Comparison of ENCODE assay signal across 11 cellular contexts in the genomic region with DNA sequence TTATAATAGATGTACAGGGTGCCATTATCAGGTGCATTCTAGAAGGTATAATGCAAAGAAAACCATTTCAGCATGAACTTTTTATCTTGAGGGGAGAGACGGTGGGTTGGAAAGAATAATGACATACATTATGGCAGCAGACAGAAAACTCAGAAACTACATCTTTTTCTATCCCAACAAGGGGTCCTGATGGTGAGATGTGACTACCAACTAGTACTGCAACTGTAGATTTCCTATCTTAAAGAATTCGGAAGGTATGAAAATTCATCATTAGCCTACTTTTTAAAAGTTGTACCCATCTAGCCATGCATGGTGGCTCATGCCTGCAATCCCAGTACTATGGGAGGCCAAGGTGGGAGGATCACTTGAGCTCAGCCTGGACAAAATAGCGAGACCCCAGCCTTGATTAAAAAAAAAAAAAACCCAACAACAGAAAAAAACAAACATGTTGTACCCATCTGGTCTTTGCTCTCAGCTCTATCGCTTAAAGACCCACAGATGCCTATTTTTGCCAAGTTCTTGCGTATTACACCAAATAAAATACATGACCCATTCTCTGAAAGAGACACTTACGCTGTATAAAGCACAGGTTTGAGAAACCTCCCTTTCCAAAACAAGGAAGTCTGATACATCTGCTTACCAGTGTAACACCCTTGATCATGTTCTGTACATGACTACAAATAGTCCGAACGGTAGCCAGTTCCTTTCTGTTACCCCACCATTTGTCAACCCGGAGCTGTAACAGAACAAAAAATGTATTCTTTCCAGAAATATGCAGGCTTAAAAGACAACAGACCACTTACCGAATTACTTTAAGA. TPM values are rescaled to one million over a fixed set of nuclear protein-coding genes. Genes with fewer than 3 reads are reported as not detected.
DNase-seq lines count a peak whose midpoint lies in the region; ATAC-seq, FAIRE-seq and TF ChIP-seq lines count a peak whose summit lies in the region.
"Had no signal": no experiment of that assay in that cellular context is flagged by ENCODE, and none has a peak within 500 bp of the region (broad histone marks: within the 10 kb centered on the region; RNA-seq: fewer than 3 reads in every experiment).

No MANE protein-coding gene starts in this region.

- no peak for FAIRE-seq in HepG2 (lab: Jason Lieb, UNC)

- H2AFZ ChIP-seq in HepG2 (ENCODE audit: low read length): no peak overlapping the region

- peaks cover 54% of the 10 kb centered on the region for H4K20me1 ChIP-seq in HepG2 (ENCODE audit: insufficient read depth, low read length)

- peaks cover 75% of the 10 kb centered on the region for H3K4me1 Mint-ChIP-seq in activated T-cell treated with anti-CD3 and anti-CD28 coated beads, Interleukin-2, amount 50 U/mL, for 72 hours (ENCODE audit: low read depth)
- peaks cover 71% of the 10 kb centered on the region for H3K4me1 Mint-ChIP-seq in activated naive CD8-positive, alpha-beta T cell treated with anti-CD3 and anti-CD28 coated beads, Interleukin-2, amount 50 U/mL, for 24 hours

- no peaks in the 10 kb centered on the region for H3K9me3 Mint-ChIP-seq in activated T-cell treated with anti-CD3 and anti-CD28 coated beads, Interleukin-2, amount 50 U/mL, for 72 hours
- no peaks in the 10 kb centered on the region for H3K9me3 Mint-ChIP-seq in activated naive CD8-positive, alpha-beta T cell treated with anti-CD3 and anti-CD28 coated beads, Interleukin-2, amount 50 U/mL, for 24 hours

- TF ChIP-seq POLR2A in HepG2 (IDR thresholded peaks at IDR 0.05; ENCODE audit: insufficient read depth in 1 of 2, low read depth in 2 of 2, low read length in 2 of 2): no peak
- TF ChIP-seq POLR2A in tibial nerve (IDR thresholded peaks at IDR 0.05): no peak

- peaks cover 65% of the 10 kb centered on the region for H3K4me1 ChIP-seq in HepG2 (ENCODE audit: insufficient read depth, low read length)
- H3K4me1 ChIP-seq in tibial nerve: peaks cover 4 to 42% (median 20%) of the 10 kb centered on the region in 4 donors

- peak overlapping the region; percentile 97 to 99 for H3K4me3 Mint-ChIP-seq in activated T-cell treated with anti-CD3 and anti-CD28 coated beads, Interleukin-2, amount 50 U/mL, for 72 hours
- H3K4me3 Mint-ChIP-seq in activated naive CD8-positive, alpha-beta T cell treated with anti-CD3 and anti-CD28 coated beads, Interleukin-2, amount 50 U/mL, for 24 hours: peak overlapping the region; percentile 99

- peaks cover 52% of the 10 kb centered on the region for H3K79me2 ChIP-seq in HepG2 (ENCODE audit: insufficient read depth, low read length)

- no peaks in the 10 kb centered on the region; a peak in 1 of 5 replicates for H3K27me3 ChIP-seq in HepG2 (ENCODE audit: control insufficient read depth in 1 of 2, insufficient read depth in 2 of 2, low read length in 2 of 2)
- H3K27me3 ChIP-seq in tibial nerve: no peaks in the 10 kb centered on the region

- H3K4me3 ChIP-seq in HepG2 (replicated peaks in 1 of 3; ENCODE audit: insufficient read depth in 1 of 3, low read depth in 2 of 3, low read length in 3 of 3) (peak overlapping the region; percentile 84 to 97 (median 93)), tibial nerve (peak overlapping the region; percentile 67 to 87 (median 76))

- BruUV-seq in HepG2 (replicated peaks; lab: Mats Ljungman, UMichigan): no TSS peak

- in situ Hi-C loops in HepG2 (cut with HindIII; ENCODE audit: extremely low pct_ligation_motif_present, low pct_unique_long_range_greater_than_20kb): no loop called here

- 32% methylated on average over 10 of the region's 10 CpGs for WGBS in HepG2 (ENCODE audit: low lambda C conversion rate)
- 61 to 64% methylated on average over 10 of the region's 10 CpGs for WGBS in tibial nerve, 2 donors

- TF ChIP-seq RAD21 in HepG2 (CRISPR knock-in tag; IDR thresholded peaks at IDR 0.05): no peak

- H3K36me3 Mint-ChIP-seq in activated T-cell treated with anti-CD3 and anti-CD28 coated beads, Interleukin-2, amount 50 U/mL, for 72 hours (ENCODE audit: insufficient read depth in 2 of 2): peaks cover 28 to 60% of the 10 kb centered on the region in 2 donors
- H3K36me3 Mint-ChIP-seq in activated naive CD8-positive, alpha-beta T cell treated with anti-CD3 and anti-CD28 coated beads, Interleukin-2, amount 50 U/mL, for 24 hours (ENCODE audit: low read depth): peaks cover 83% of the 10 kb centered on the region

- no peak for DNase-seq in activated T-cell treated with anti-CD3 and anti-CD28 coated beads, Interleukin-2, amount 50 U/mL, for 72 hours
- no peak for DNase-seq in activated T-cell treated with anti-CD3 and anti-CD28 coated beads for 4 hours
- no peak for DNase-seq in activated naive CD8-positive, alpha-beta T cell treated with anti-CD3 and anti-CD28 coated beads, Interleukin-2, amount 50 U/mL, for 24 hours
- no peak for DNase-seq in HepG2 (ENCODE audit: low spot score)
- no peak for DNase-seq in tibial nerve (ENCODE audit: low spot score in 2 of 2)
- no peak for DNase-seq in KG1 (lab: John Stamatoyannopoulos, UW)
- no peak for DNase-seq in stimulated activated CD4-positive, alpha-beta T cell treated with anti-CD3 and anti-CD28 coated beads, Interleukin-4, amount 100 ng/mL, for 24 hours

- H3K36me3 ChIP-seq in HepG2 (replicated peaks in 1 of 2; ENCODE audit: control insufficient read depth in 1 of 2, insufficient read depth in 2 of 2, low read length in 2 of 2) (peaks cover 8 to 51% of the 10 kb centered on the region in 2 experiments), tibial nerve (peaks cover 7 to 64% (median 19%) of the 10 kb centered on the region in 3 donors)

- H3K27me3 Mint-ChIP-seq in activated T-cell treated with anti-CD3 and anti-CD28 coated beads, Interleukin-2, amount 50 U/mL, for 72 hours (ENCODE audit: low read depth): no peaks in the 10 kb centered on the region
- peaks cover 4% of the 10 kb centered on the region for H3K27me3 Mint-ChIP-seq in activated naive CD8-positive, alpha-beta T cell treated with anti-CD3 and anti-CD28 coated beads, Interleukin-2, amount 50 U/mL, for 24 hours

- TF ChIP-seq CTCF in HepG2 (CRISPR knock-in tag; IDR thresholded peaks at IDR 0.05): no peak
- TF ChIP-seq CTCF in tibial nerve (IDR thresholded peaks at IDR 0.05): no peak

- CTCF ChIA-PET in HepG2 (lab: Yijun Ruan, JAX; ENCODE audit: low intra/inter-chr PET ratio, low total read pairs): no interaction called here

- no peaks in the 10 kb centered on the region for H3K9me3 ChIP-seq in HepG2 (ENCODE audit: low read length)
- H3K9me3 ChIP-seq in tibial nerve: no peaks in the 10 kb centered on the region

- H3K27ac ChIP-seq in HepG2 (ENCODE audit: extremely low read length, insufficient read depth, low read length): peak overlapping the region; percentile 87
- H3K27ac ChIP-seq in tibial nerve: peak overlapping the region in 3 of 4 donors; percentile 92 to 98 (median 92)

- TF ChIP-seq EP300 in HepG2 (IDR thresholded peaks at IDR 0.05; ENCODE audit: low read depth in 2 of 2, low read length in 2 of 2): no peak
- no peak for TF ChIP-seq EP300 in HepG2 (CRISPR knock-in tag; IDR thresholded peaks at IDR 0.05; ENCODE audit: borderline replicate concordance)
- TF ChIP-seq EP300 in tibial nerve (IDR thresholded peaks at IDR 0.05): no peak

- H3K4me2 ChIP-seq in HepG2 (ENCODE audit: low read depth, low read length): peak overlapping the region; percentile 91

- H3K9ac ChIP-seq in HepG2 (ENCODE audit: insufficient read depth, low read depth, low read length): peak overlapping the region; percentile 97

- POLR2A ChIA-PET in HepG2 (lab: Yijun Ruan, JAX): interaction anchor here (2.0 to 4.0 kb wide), 5 partner anchors 28 to 92 kb away, joined by 10 to 50 read pairs (median 30); a partner anchor contains a TSS

- no peak for ATAC-seq in activated T-cell treated with anti-CD3 and anti-CD28 coated beads, Interleukin-2, amount 50 U/mL, for 72 hours (replicated peaks in 1 of 2)
- ATAC-seq in activated naive CD8-positive, alpha-beta T cell treated with anti-CD3 and anti-CD28 coated beads, Interleukin-2, amount 50 U/mL, for 24 hours: no peak
- ATAC-seq in HepG2 (no peak), GM18873 (IDR thresholded peaks at IDR 0.05; ENCODE audit: low FRiP score, unreplicated experiment) (no peak)

- intact Hi-C loops in HepG2 (cut with micrococcal nuclease; ENCODE audit: unreplicated experiment): no loop called here

- peak overlapping the region; percentile 100 for H3K27ac Mint-ChIP-seq in activated T-cell treated with anti-CD3 and anti-CD28 coated beads, Interleukin-2, amount 50 U/mL, for 72 hours
- H3K27ac Mint-ChIP-seq in activated naive CD8-positive, alpha-beta T cell treated with anti-CD3 and anti-CD28 coated beads, Interleukin-2, amount 50 U/mL, for 24 hours: peak overlapping the region; percentile 99

RNA-seq across cellular contexts. Expression of a gene that starts 1.6 kb away (rescaled TPM):
- total RNA-seq in activated T-cell treated with anti-CD3 and anti-CD28 coated beads, Interleukin-2, amount 50 U/mL, for 72 hours: 1,000 to 10,000 TPM; 2,445 to 2,588 TPM
- 2,148 and 2,808 TPM in 2 replicates for total RNA-seq in HepG2 (2016; rRNA removed; fragmentation: Illumina TruSeq; extraction: Trizol)
- total RNA-seq in HepG2 (2016; cell fraction: cytosol; rRNA removed; fragmentation: Illumina TruSeq; extraction: Trizol; ENCODE audit: low read depth): 2,980 and 3,556 TPM in 2 replicates
- total RNA-seq in HepG2 (2016; cell fraction: insoluble cytoplasmic fraction; rRNA removed; fragmentation: Illumina TruSeq; extraction: Trizol): 2,243 and 2,719 TPM in 2 replicates
- total RNA-seq in HepG2 (2016; cell fraction: membrane; rRNA removed; fragmentation: Illumina TruSeq; extraction: Trizol): 4,819 and 5,825 TPM in 2 replicates
- 939 and 947 TPM in 2 replicates for total RNA-seq in HepG2 (2016; cell fraction: nucleus; rRNA removed; fragmentation: Illumina TruSeq; extraction: Trizol)
- 849 and 993 TPM in 2 replicates for polyA plus RNA-seq in HepG2 (2011; rRNA removed)
- polyA plus RNA-seq in HepG2 (2011; cell fraction: cytosol; rRNA removed): 1,096 and 1,918 TPM in 2 replicates
- polyA plus RNA-seq in HepG2 (2011; cell fraction: nucleus; rRNA removed): 226 and 300 TPM in 2 replicates
- polyA plus RNA-seq in HepG2 (2012): 2,363 and 2,846 TPM in 2 replicates
- polyA plus RNA-seq in HepG2 (2016; cell fraction: cytosol; fragmentation: Illumina TruSeq; extraction: Trizol; ENCODE audit: low read depth): 1,711 and 1,965 TPM in 2 replicates
- 1,418 and 1,522 TPM in 2 replicates for polyA plus RNA-seq in HepG2 (2016; cell fraction: insoluble cytoplasmic fraction; fragmentation: Illumina TruSeq; extraction: Trizol; ENCODE audit: low read depth)
- 2,738 and 2,765 TPM in 2 replicates for polyA plus RNA-seq in HepG2 (2016; cell fraction: membrane; fragmentation: Illumina TruSeq; extraction: Trizol; ENCODE audit: low read depth)
- polyA plus RNA-seq in HepG2 (2016; cell fraction: nucleus; fragmentation: Illumina TruSeq; extraction: Trizol; ENCODE audit: insufficient read depth, low read depth): 819 and 843 TPM in 2 replicates
- 55.2 and 89.0 TPM in 2 replicates for polyA minus RNA-seq in HepG2 (2011; rRNA and poly(A)+ RNA removed; ENCODE audit: low replicate concordance)
- polyA minus RNA-seq in HepG2 (2011; cell fraction: cytosol; rRNA and poly(A)+ RNA removed): 458 and 550 TPM in 2 replicates
- polyA minus RNA-seq in HepG2 (2011; cell fraction: nucleus; rRNA and poly(A)+ RNA removed): 350 and 404 TPM in 2 replicates
- total RNA-seq in tibial nerve: 1,000 to 10,000 TPM; 2,396 to 3,997 (median 2,918) TPM

RNA-seq across cellular contexts. Expression of a gene that starts 1.7 kb away (rescaled TPM):
- 10 to 100 TPM; 28.3 to 39.5 TPM for total RNA-seq in activated T-cell treated with anti-CD3 and anti-CD28 coated beads, Interleukin-2, amount 50 U/mL, for 72 hours
- total RNA-seq in HepG2 (2016; rRNA removed; fragmentation: Illumina TruSeq; extraction: Trizol) (16.6 and 18.3 TPM in 2 replicates), tibial nerve (10 to 100 TPM in 3 of 4 donors, 1 to 10 TPM in 1; 9.3 to 11.2 (median 11.0) TPM)
- 5.2 and 5.6 TPM in 2 replicates for total RNA-seq in HepG2 (2016; cell fraction: cytosol; rRNA removed; fragmentation: Illumina TruSeq; extraction: Trizol; ENCODE audit: low read depth)
- 15.0 and 16.2 TPM in 2 replicates for total RNA-seq in HepG2 (2016; cell fraction: insoluble cytoplasmic fraction; rRNA removed; fragmentation: Illumina TruSeq; extraction: Trizol)
- total RNA-seq in HepG2 (2016; cell fraction: membrane; rRNA removed; fragmentation: Illumina TruSeq; extraction: Trizol): 8.9 and 9.9 TPM in 2 replicates
- 14.3 and 14.8 TPM in 2 replicates for total RNA-seq in HepG2 (2016; cell fraction: nucleus; rRNA removed; fragmentation: Illumina TruSeq; extraction: Trizol)
- 11.4 and 16.0 TPM in 2 replicates for polyA plus RNA-seq in HepG2 (2011; rRNA removed)
- 7.9 and 8.2 TPM in 2 replicates for polyA plus RNA-seq in HepG2 (2011; cell fraction: cytosol; rRNA removed)
- polyA plus RNA-seq in HepG2 (2011; cell fraction: nucleus; rRNA removed): 5.6 and 9.5 TPM in 2 replicates
- polyA plus RNA-seq in HepG2 (2012): 12.1 and 15.8 TPM in 2 replicates
- polyA plus RNA-seq in HepG2 (2016; cell fraction: cytosol; fragmentation: Illumina TruSeq; extraction: Trizol; ENCODE audit: low read depth): 4.1 and 4.2 TPM in 2 replicates
- polyA plus RNA-seq in HepG2 (2016; cell fraction: insoluble cytoplasmic fraction; fragmentation: Illumina TruSeq; extraction: Trizol; ENCODE audit: low read depth): 19.8 and 20.7 TPM in 2 replicates
- polyA plus RNA-seq in HepG2 (2016; cell fraction: membrane; fragmentation: Illumina TruSeq; extraction: Trizol; ENCODE audit: low read depth): 7.1 and 7.2 TPM in 2 replicates
- polyA plus RNA-seq in HepG2 (2016; cell fraction: nucleus; fragmentation: Illumina TruSeq; extraction: Trizol; ENCODE audit: insufficient read depth, low read depth): 29.7 and 30.7 TPM in 2 replicates
- polyA minus RNA-seq in HepG2 (2011; rRNA and poly(A)+ RNA removed; ENCODE audit: low replicate concordance): 1.7 and 4.9 TPM in 2 replicates
- polyA minus RNA-seq in HepG2 (2011; cell fraction: cytosol; rRNA and poly(A)+ RNA removed): 4.3 and 5.0 TPM in 2 replicates
- polyA minus RNA-seq in HepG2 (2011; cell fraction: nucleus; rRNA and poly(A)+ RNA removed): 13.9 and 19.6 TPM in 2 replicates

RNA-seq across cellular contexts. Expression of a gene that starts 50.4 kb away (rescaled TPM):
- not detected for total RNA-seq in activated T-cell treated with anti-CD3 and anti-CD28 coated beads, Interleukin-2, amount 50 U/mL, for 72 hours
- total RNA-seq in HepG2 (2016; rRNA removed; fragmentation: Illumina TruSeq; extraction: Trizol) (41.9 and 82.0 TPM in 2 replicates), tibial nerve (10 to 100 TPM in 1 of 4 donors, 1 to 10 TPM in 3; 1.6 to 10.2 (median 3.4) TPM)
- 4.8 and 6.1 TPM in 2 replicates for total RNA-seq in HepG2 (2016; cell fraction: cytosol; rRNA removed; fragmentation: Illumina TruSeq; extraction: Trizol; ENCODE audit: low read depth)
- 38.0 and 82.0 TPM in 2 replicates for total RNA-seq in HepG2 (2016; cell fraction: insoluble cytoplasmic fraction; rRNA removed; fragmentation: Illumina TruSeq; extraction: Trizol)
- total RNA-seq in HepG2 (2016; cell fraction: membrane; rRNA removed; fragmentation: Illumina TruSeq; extraction: Trizol): 12.2 and 15.5 TPM in 2 replicates
- total RNA-seq in HepG2 (2016; cell fraction: nucleus; rRNA removed; fragmentation: Illumina TruSeq; extraction: Trizol): 91.7 and 106 TPM in 2 replicates
- 22.6 and 25.3 TPM in 2 replicates for polyA plus RNA-seq in HepG2 (2011; rRNA removed)
- 14.6 and 18.2 TPM in 2 replicates for polyA plus RNA-seq in HepG2 (2011; cell fraction: cytosol; rRNA removed)
- 12.6 and 12.7 TPM in 2 replicates for polyA plus RNA-seq in HepG2 (2011; cell fraction: nucleus; rRNA removed)
- polyA plus RNA-seq in HepG2 (2012): 28.3 and 43.2 TPM in 2 replicates
- 2.7 and 3.0 TPM in 2 replicates for polyA plus RNA-seq in HepG2 (2016; cell fraction: cytosol; fragmentation: Illumina TruSeq; extraction: Trizol; ENCODE audit: low read depth)
- polyA plus RNA-seq in HepG2 (2016; cell fraction: insoluble cytoplasmic fraction; fragmentation: Illumina TruSeq; extraction: Trizol; ENCODE audit: low read depth): 26.6 and 27.9 TPM in 2 replicates
- polyA plus RNA-seq in HepG2 (2016; cell fraction: membrane; fragmentation: Illumina TruSeq; extraction: Trizol; ENCODE audit: low read depth): 5.6 and 7.1 TPM in 2 replicates
- 95.1 and 96.3 TPM in 2 replicates for polyA plus RNA-seq in HepG2 (2016; cell fraction: nucleus; fragmentation: Illumina TruSeq; extraction: Trizol; ENCODE audit: insufficient read depth, low read depth)
- 0.02 and 40.4 TPM in 2 replicates for polyA minus RNA-seq in HepG2 (2011; rRNA and poly(A)+ RNA removed; ENCODE audit: low replicate concordance)
- 25.4 and 30.9 TPM in 2 replicates for polyA minus RNA-seq in HepG2 (2011; cell fraction: cytosol; rRNA and poly(A)+ RNA removed)
- polyA minus RNA-seq in HepG2 (2011; cell fraction: nucleus; rRNA and poly(A)+ RNA removed): 19.8 and 25.6 TPM in 2 replicates
- total RNA-seq: activated CD8-positive, alpha-beta memory T cell treated with anti-CD3 and anti-CD28 coated beads for 36 hours; Daoy; renal cortical epithelial cell had no signal
